Comparison of ENCODE assay signal across 18 cellular contexts in the genomic region with DNA sequence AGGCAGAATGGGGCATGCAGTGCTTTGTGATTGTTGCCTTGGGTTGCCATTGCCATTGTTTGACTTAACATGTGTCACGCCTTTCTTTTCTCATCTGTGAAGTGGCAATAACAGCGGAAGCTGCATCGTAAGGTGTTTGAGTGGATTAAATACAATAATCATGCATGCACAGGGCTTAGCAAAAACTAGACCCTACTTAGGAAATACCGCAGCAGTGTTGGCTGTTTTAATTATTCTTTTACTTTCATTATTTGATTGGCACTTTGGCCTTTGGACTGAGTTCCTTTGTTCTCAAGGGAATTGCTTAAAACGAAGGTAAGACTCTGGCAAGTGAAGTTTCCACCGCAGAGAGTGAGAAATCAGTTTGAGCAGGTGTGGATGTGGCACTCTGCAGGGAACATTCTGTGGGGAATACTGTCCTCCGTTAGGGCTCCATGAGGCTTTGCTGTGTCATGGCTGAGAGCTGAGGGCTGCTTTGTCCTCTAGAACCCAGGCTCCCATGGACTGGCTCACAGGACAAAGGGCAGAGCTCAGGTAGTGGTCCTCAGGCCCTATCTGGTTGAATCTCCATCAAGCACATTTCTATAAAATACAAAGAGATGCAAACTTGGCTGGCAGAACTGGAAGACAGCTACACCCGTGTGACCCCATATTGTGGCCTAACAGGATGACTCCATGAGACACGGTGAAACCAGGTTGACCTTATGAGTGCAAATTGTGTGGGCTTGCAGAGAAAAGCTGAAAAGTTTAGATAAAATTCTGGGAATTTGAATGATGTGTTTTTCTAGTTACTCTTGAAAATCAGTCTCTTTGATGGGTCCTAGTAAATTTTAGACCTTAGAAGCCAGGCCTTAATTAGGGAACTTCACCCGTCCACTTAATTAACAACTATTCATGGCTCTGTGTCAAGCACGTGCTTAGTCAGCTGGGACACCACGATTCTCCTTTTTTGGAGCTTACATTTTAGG.
DNase-seq lines count a peak whose midpoint lies in the region; ATAC-seq, FAIRE-seq and TF ChIP-seq lines count a peak whose summit lies in the region.
"Had no signal": no experiment of that assay in that cellular context is flagged by ENCODE, and none has a peak within 500 bp of the region (broad histone marks: within the 10 kb centered on the region; RNA-seq: fewer than 3 reads in every experiment).

No MANE protein-coding gene starts in this region.

- CTCF ChIA-PET in activated CD8-positive, alpha-beta T cell treated with anti-CD3 and anti-CD28 coated beads for 36 hours (lab: Charles Lee) = interaction anchor here (0.7 to 1.2 kb wide), 3 partner anchors 15 to 647 kb away, joined by 3 read pairs; no protein-coding TSS in a partner anchor
- CTCF ChIA-PET in activated CD8-positive, alpha-beta T cell treated with anti-CD3 and anti-CD28 coated beads, Interleukin-2, amount 10 ng/mL, durations not matched to agents 7 days and 5 days (lab: Charles Lee) = interaction anchor here (0.9 to 1.2 kb wide), 2 partner anchors 10 to 13 kb away, joined by 3 read pairs; no protein-coding TSS in a partner anchor
- CTCF ChIA-PET in OCI-LY7 (lab: Charles Lee; ENCODE audit: unreplicated experiment) = interaction anchor here (0.6 to 0.7 kb wide), 2 partner anchors 9 to 176 kb away, joined by 3 to 5 read pairs; no protein-coding TSS in a partner anchor
- CTCF ChIA-PET in endothelial cell of umbilical vein (lab: Charles Lee) = interaction anchor here (0.7 to 1.8 kb wide), 6 partner anchors 26 to 384 kb away, joined by 3 to 5 read pairs (median 4); no protein-coding TSS in a partner anchor

- H3K4me2 ChIP-seq in OCI-LY7 (ENCODE audit: low read length) = peak overlapping the region; percentile 14; the same call in 1 of the 2 replicates
- H3K4me2 ChIP-seq in endothelial cell of umbilical vein (ENCODE audit: insufficient read depth, low read length) = peak overlapping the region; percentile 83

- peak; percentile 52 for DNase-seq in activated CD8-positive, alpha-beta T cell treated with anti-CD3 and anti-CD28 coated beads for 36 hours
- no peak for DNase-seq in activated CD8-positive, alpha-beta T cell treated with anti-CD3 and anti-CD28 coated beads, Interleukin-2, amount 10 ng/mL, durations not matched to agents 7 days and 5 days
- no peak for DNase-seq in OCI-LY7 (ENCODE audit: low spot score)
- DNase-seq in endothelial cell of umbilical vein (ENCODE audit: low read depth, low spot score) = no peak
- peak; percentile 74 for DNase-seq in small intestine
- DNase-seq in midbrain (lab: John Stamatoyannopoulos, UW) = no peak
- no peak for DNase-seq in RKO (ENCODE audit: low spot score)
- DNase-seq: activated CD4-positive, alpha-beta T cell treated with anti-CD3 and anti-CD28 coated beads for 1 hour; activated T-cell treated with anti-CD3 and anti-CD28 coated beads, Interleukin-2, amount 50 U/mL, for 48 hours; amniotic stem cell; colonic mucosa; erythroblast; left cardiac atrium; right cardiac atrium; stimulated activated CD4-positive, alpha-beta T cell treated with anti-CD3 and anti-CD28 coated beads, Interleukin-4, amount 100 ng/mL, for 1 hour had no signal

- H3K9me2 ChIP-seq in OCI-LY7 (ENCODE audit: insufficient read depth, low read length) = no peaks in the 10 kb centered on the region

- peak; percentile 65 for ATAC-seq in activated CD8-positive, alpha-beta T cell treated with anti-CD3 and anti-CD28 coated beads for 36 hours
- no peak for ATAC-seq in activated CD8-positive, alpha-beta T cell treated with anti-CD3 and anti-CD28 coated beads, Interleukin-2, amount 10 ng/mL, durations not matched to agents 7 days and 5 days
- no peak for ATAC-seq in GM18870 (IDR thresholded peaks at IDR 0.05; ENCODE audit: unreplicated experiment)
- ATAC-seq: naive thymus-derived CD8-positive, alpha-beta T cell had no signal

- H3K9me3 Mint-ChIP-seq in activated CD8-positive, alpha-beta T cell treated with anti-CD3 and anti-CD28 coated beads for 36 hours = no peaks in the 10 kb centered on the region
- H3K9me3 Mint-ChIP-seq in activated CD8-positive, alpha-beta T cell treated with anti-CD3 and anti-CD28 coated beads, Interleukin-2, amount 10 ng/mL, durations not matched to agents 7 days and 5 days (ENCODE audit: insufficient read depth) = no peaks in the 10 kb centered on the region
- H3K9me3 Mint-ChIP-seq: naive thymus-derived CD8-positive, alpha-beta T cell had no signal

- H3K9ac ChIP-seq in endothelial cell of umbilical vein (replicated peaks; ENCODE audit: extremely low read depth, insufficient read depth, low read length) = no peak overlapping the region

- no peak for TF ChIP-seq POLR2A in endothelial cell of umbilical vein (IDR thresholded peaks at IDR 0.05; ENCODE audit: low read depth, low read length)

- H3K36me3 ChIP-seq in OCI-LY7 (ENCODE audit: insufficient read depth, low read length) (no peaks in the 10 kb centered on the region), endothelial cell of umbilical vein (ENCODE audit: control insufficient read depth in 2 of 2, extremely low read depth in 1 of 2, insufficient read depth in 2 of 2, low read length in 2 of 2) (no peaks in the 10 kb centered on the region), small intestine (ENCODE audit: control insufficient read depth in 2 of 2, insufficient read depth in 2 of 2, low read length in 2 of 2) (no peaks in the 10 kb centered on the region)
- H3K36me3 ChIP-seq: colonic mucosa had no signal

- no peak for TF ChIP-seq CTCF in activated CD8-positive, alpha-beta T cell treated with anti-CD3 and anti-CD28 coated beads for 36 hours (IDR thresholded peaks at IDR 0.05)
- TF ChIP-seq CTCF in OCI-LY7 (conservative IDR thresholded peaks at IDR 0.05; ENCODE audit: low read length) (no peak), endothelial cell of umbilical vein (IDR thresholded peaks at IDR 0.05; ENCODE audit: extremely low read depth in 1 of 2, insufficient read depth in 1 of 2, low read depth in 1 of 2, low read length in 2 of 2) (no peak)

- intact Hi-C loops in activated CD8-positive, alpha-beta T cell treated with anti-CD3 and anti-CD28 coated beads for 36 hours (cut with micrococcal nuclease) = no loop called here
- intact Hi-C loops in OCI-LY7 (cut with micrococcal nuclease; ENCODE audit: unreplicated experiment) (no loop called here), endothelial cell of umbilical vein (cut with micrococcal nuclease) (loop anchor here (5.0 kb wide), 1 partner anchor 215 kb away; no protein-coding TSS in a partner anchor)

- peak overlapping the region; percentile 3 for H3K4me3 Mint-ChIP-seq in activated CD8-positive, alpha-beta T cell treated with anti-CD3 and anti-CD28 coated beads for 36 hours
- no peak overlapping the region for H3K4me3 Mint-ChIP-seq in activated CD8-positive, alpha-beta T cell treated with anti-CD3 and anti-CD28 coated beads, Interleukin-2, amount 10 ng/mL, durations not matched to agents 7 days and 5 days

- H3K9me3 ChIP-seq in OCI-LY7 (ENCODE audit: low read length) = no peaks in the 10 kb centered on the region
- no peaks in the 10 kb centered on the region for H3K9me3 ChIP-seq in endothelial cell of umbilical vein (replicated peaks; ENCODE audit: control insufficient read depth, insufficient read depth, low read length)
- H3K9me3 ChIP-seq in small intestine (ENCODE audit: control insufficient read depth, low read depth) = no peaks in the 10 kb centered on the region
- H3K9me3 ChIP-seq: colonic mucosa had no signal

- WGBS in small intestine, 3 donors = 32 to 61% (median 43%) methylated on average over 12 of the region's 12 CpGs

- no peak overlapping the region for H3K27ac ChIP-seq in OCI-LY7 (ENCODE audit: low read depth, low read length, poor library complexity, severe bottlenecking)
- peak overlapping the region; percentile 57 for H3K27ac ChIP-seq in endothelial cell of umbilical vein (ENCODE audit: insufficient read depth, low read depth, low read length)
- H3K27ac ChIP-seq in small intestine (ENCODE audit: low read depth in 1 of 2, low read length in 1 of 2) = no peak overlapping the region
- H3K27ac ChIP-seq: colonic mucosa had no signal

- peak overlapping the region; percentile 26; the same call in 1 of the 2 replicates for H2AFZ ChIP-seq in OCI-LY7 (ENCODE audit: low read length)
- no peak overlapping the region for H2AFZ ChIP-seq in endothelial cell of umbilical vein (ENCODE audit: low read depth, low read length)

- H3K79me2 ChIP-seq in OCI-LY7 (ENCODE audit: insufficient read depth, low read depth, low read length) = no peaks in the 10 kb centered on the region
- no peaks in the 10 kb centered on the region for H3K79me2 ChIP-seq in endothelial cell of umbilical vein (ENCODE audit: control insufficient read depth, insufficient read depth, low read length)

- BruUV-seq in OCI-LY7 (replicated peaks; lab: Mats Ljungman, UMichigan) (no TSS peak), endothelial cell of umbilical vein (replicated peaks; lab: Mats Ljungman, UMichigan) (TSS peak; percentile 21)

- dilution Hi-C loops in endothelial cell of umbilical vein (cut with MboI; ENCODE audit: extremely low pct_ligation_motif_present, low sequenced_read_pairs) = no loop called here

- no peak for FAIRE-seq in endothelial cell of umbilical vein (lab: Jason Lieb, UNC)
- no peak for FAIRE-seq in small intestine (lab: Jason Lieb, UNC)
- FAIRE-seq: GM18507 had no signal

- H3K27me3 Mint-ChIP-seq in activated CD8-positive, alpha-beta T cell treated with anti-CD3 and anti-CD28 coated beads for 36 hours = no peaks in the 10 kb centered on the region
- H3K27me3 Mint-ChIP-seq in activated CD8-positive, alpha-beta T cell treated with anti-CD3 and anti-CD28 coated beads, Interleukin-2, amount 10 ng/mL, durations not matched to agents 7 days and 5 days (ENCODE audit: low read depth) = no peaks in the 10 kb centered on the region
- H3K27me3 Mint-ChIP-seq: naive thymus-derived CD8-positive, alpha-beta T cell had no signal

- H3K4me3 ChIP-seq in OCI-LY7 (ENCODE audit: low read depth, low read length, poor library complexity, severe bottlenecking) = no peak overlapping the region
- no peak overlapping the region for H3K4me3 ChIP-seq in endothelial cell of umbilical vein (replicated peaks in 1 of 3; ENCODE audit: insufficient read depth in 1 of 3, low read depth in 1 of 3, low read length in 3 of 3)
- H3K4me3 ChIP-seq in small intestine (ENCODE audit: low read depth in 1 of 2, low read length in 2 of 2) = peak overlapping the region in 1 of 2 donors; percentile 32
- H3K4me3 ChIP-seq: colonic mucosa had no signal

- no peaks in the 10 kb centered on the region for H3K36me3 Mint-ChIP-seq in activated CD8-positive, alpha-beta T cell treated with anti-CD3 and anti-CD28 coated beads for 36 hours (ENCODE audit: low read depth)
- no peaks in the 10 kb centered on the region for H3K36me3 Mint-ChIP-seq in activated CD8-positive, alpha-beta T cell treated with anti-CD3 and anti-CD28 coated beads, Interleukin-2, amount 10 ng/mL, durations not matched to agents 7 days and 5 days (ENCODE audit: low read depth)
- H3K36me3 Mint-ChIP-seq: naive thymus-derived CD8-positive, alpha-beta T cell had no signal

- no peaks in the 10 kb centered on the region for H3K9me1 ChIP-seq in endothelial cell of umbilical vein (replicated peaks; ENCODE audit: control insufficient read depth, extremely low read depth, insufficient read depth, low read length)

- H3K27ac Mint-ChIP-seq in activated CD8-positive, alpha-beta T cell treated with anti-CD3 and anti-CD28 coated beads for 36 hours = peak overlapping the region; percentile 70
- H3K27ac Mint-ChIP-seq in activated CD8-positive, alpha-beta T cell treated with anti-CD3 and anti-CD28 coated beads, Interleukin-2, amount 10 ng/mL, durations not matched to agents 7 days and 5 days = no peak overlapping the region

- H4K20me1 ChIP-seq in OCI-LY7 (ENCODE audit: insufficient read depth, low read length) (no peaks in the 10 kb centered on the region), endothelial cell of umbilical vein (replicated peaks; ENCODE audit: control insufficient read depth, extremely low read depth, insufficient read depth, low read length) (no peaks in the 10 kb centered on the region)

- H3K4me1 Mint-ChIP-seq in activated CD8-positive, alpha-beta T cell treated with anti-CD3 and anti-CD28 coated beads for 36 hours (ENCODE audit: low read depth) = peaks cover 42% of the 10 kb centered on the region
- H3K4me1 Mint-ChIP-seq in activated CD8-positive, alpha-beta T cell treated with anti-CD3 and anti-CD28 coated beads, Interleukin-2, amount 10 ng/mL, durations not matched to agents 7 days and 5 days (ENCODE audit: low read depth) = peaks cover 7% of the 10 kb centered on the region

- POLR2A ChIA-PET in activated CD8-positive, alpha-beta T cell treated with anti-CD3 and anti-CD28 coated beads for 36 hours (lab: Charles Lee) = no interaction called here
- POLR2A ChIA-PET in activated CD8-positive, alpha-beta T cell treated with anti-CD3 and anti-CD28 coated beads, Interleukin-2, amount 10 ng/mL, durations not matched to agents 7 days and 5 days (lab: Charles Lee) = interaction anchor here (0.9 kb wide), 1 partner anchor 15 kb away, joined by 4 read pairs; no protein-coding TSS in a partner anchor
- POLR2A ChIA-PET in OCI-LY7 (lab: Charles Lee) (interaction anchor here (0.5 to 1.4 kb wide), 3 partner anchors 14 to 103 kb away, joined by 3 to 5 read pairs (median 3); no protein-coding TSS in a partner anchor), endothelial cell of umbilical vein (lab: Charles Lee) (no interaction called here)

- H3K4me1 ChIP-seq in OCI-LY7 (ENCODE audit: insufficient read depth, low read length, poor library complexity, severe bottlenecking) (peaks cover 18% of the 10 kb centered on the region), endothelial cell of umbilical vein (ENCODE audit: control insufficient read depth, extremely low read depth, insufficient read depth, low read length) (peaks cover 19% of the 10 kb centered on the region), small intestine (ENCODE audit: control insufficient read depth in 2 of 2, insufficient read depth in 1 of 2, low read depth in 1 of 2, low read length in 1 of 2) (peaks cover 0 to 7% of the 10 kb centered on the region in 2 donors)
- H3K4me1 ChIP-seq: colonic mucosa had no signal

- H3K27me3 ChIP-seq in endothelial cell of umbilical vein (ENCODE audit: control insufficient read depth in 2 of 2, insufficient read depth in 2 of 2, low read length in 2 of 2) = no peaks in the 10 kb centered on the region
- H3K27me3 ChIP-seq in small intestine (ENCODE audit: control insufficient read depth in 2 of 2, insufficient read depth in 2 of 2, low read length in 2 of 2) = no peaks in the 10 kb centered on the region
- H3K27me3 ChIP-seq: colonic mucosa had no signal

Comparison
In these comparisons a context has a peak if more than half of its experiments do, and no peak if none do; other contexts are left out.
1. DNase-seq: peak in activated CD8-positive, alpha-beta T cell treated with anti-CD3 and anti-CD28 coated beads for 36 hours (single experiment) and small intestine (single experiment); none in activated CD8-positive, alpha-beta T cell treated with anti-CD3 and anti-CD28 coated beads, Interleukin-2, amount 10 ng/mL, durations not matched to agents 7 days and 5 days (single experiment), OCI-LY7 (single experiment), endothelial cell of umbilical vein (single experiment), midbrain (single experiment) and RKO (single experiment).
2. POLR2A ChIA-PET loops: an anchor here in activated CD8-positive, alpha-beta T cell treated with anti-CD3 and anti-CD28 coated beads, Interleukin-2, amount 10 ng/mL, durations not matched to agents 7 days and 5 days (0.9 kb wide) and OCI-LY7 (0.5 to 1.4 kb wide); none called in activated CD8-positive, alpha-beta T cell treated with anti-CD3 and anti-CD28 coated beads for 36 hours and endothelial cell of umbilical vein.